ENCODE assay signal across 8 cellular contexts in genomic region chr10:21173433-21173963, GRCh38.
A peak's percentile ranks its signal among the peaks of the same experiment; 100 is the strongest.
DNase-seq lines count a peak whose midpoint lies in the region; ATAC-seq and TF ChIP-seq lines count a peak whose summit lies in the region.

No MANE protein-coding gene starts in this region.

- peaks cover 9% of the 10 kb centered on the region for H3K4me1 Mint-ChIP-seq in activated T-cell treated with anti-CD3 and anti-CD28 coated beads, Interleukin-2, amount 50 U/mL, for 24 hours (ENCODE audit: low read depth)
- H3K4me1 Mint-ChIP-seq in mesothelial cell of epicardium: peaks cover 20% of the 10 kb centered on the region

- peak overlapping the region; percentile 71 for H3K4me3 Mint-ChIP-seq in activated T-cell treated with anti-CD3 and anti-CD28 coated beads, Interleukin-2, amount 50 U/mL, for 24 hours
- peak overlapping the region; percentile 84 for H3K4me3 Mint-ChIP-seq in mesothelial cell of epicardium

- intact Hi-C loops in uterus (cut with DNase I; ENCODE audit: low total_unique reads): no loop called here

- no peaks in the 10 kb centered on the region for H3K9me3 ChIP-seq in uterus

- no peaks in the 10 kb centered on the region for H3K9me3 Mint-ChIP-seq in activated T-cell treated with anti-CD3 and anti-CD28 coated beads, Interleukin-2, amount 50 U/mL, for 24 hours
- H3K9me3 Mint-ChIP-seq in mesothelial cell of epicardium: no peaks in the 10 kb centered on the region

- no peak overlapping the region for H3K27ac Mint-ChIP-seq in activated T-cell treated with anti-CD3 and anti-CD28 coated beads, Interleukin-2, amount 50 U/mL, for 24 hours
- H3K27ac Mint-ChIP-seq in mesothelial cell of epicardium: peak overlapping the region; percentile 50

- H3K4me3 ChIP-seq in uterus: peak overlapping the region; percentile 20 to 36

- H3K27me3 ChIP-seq in uterus: no peaks in the 10 kb centered on the region

- H3K36me3 Mint-ChIP-seq in activated T-cell treated with anti-CD3 and anti-CD28 coated beads, Interleukin-2, amount 50 U/mL, for 24 hours (ENCODE audit: low read depth): no peaks in the 10 kb centered on the region
- H3K36me3 Mint-ChIP-seq in mesothelial cell of epicardium: no peaks in the 10 kb centered on the region

- no peak for TF ChIP-seq CTCF in mesothelial cell of epicardium (IDR thresholded peaks at IDR 0.05; ENCODE audit: unreplicated experiment)
- no peak for TF ChIP-seq CTCF in uterus (IDR thresholded peaks at IDR 0.05)

- no peaks in the 10 kb centered on the region for H3K4me1 ChIP-seq in uterus

- peaks cover 63% of the 10 kb centered on the region for H3K27me3 Mint-ChIP-seq in activated T-cell treated with anti-CD3 and anti-CD28 coated beads, Interleukin-2, amount 50 U/mL, for 24 hours
- H3K27me3 Mint-ChIP-seq in mesothelial cell of epicardium (ENCODE audit: low read depth): peaks cover 38% of the 10 kb centered on the region

- H3K27ac ChIP-seq in caudate nucleus (ENCODE audit: low read depth, low read length) (peak overlapping the region; percentile 88), uterus (no peak overlapping the region)

- ATAC-seq in HG03045 (IDR thresholded peaks at IDR 0.05; ENCODE audit: unreplicated experiment): no peak

- no peak for TF ChIP-seq POLR2A in uterus (IDR thresholded peaks at IDR 0.05)

- peak; percentile 30 for DNase-seq in activated T-cell treated with anti-CD3 and anti-CD28 coated beads, Interleukin-2, amount 50 U/mL, for 24 hours
- no peak for DNase-seq in activated T-cell treated with anti-CD3 and anti-CD28 coated beads, Interleukin-2, amount 50 U/mL, for 1 hour
- DNase-seq in caudate nucleus (lab: John Stamatoyannopoulos, UW) (peak in 36 of 61 donors; percentile 9 to 75 (median 52)), mesothelial cell of epicardium (ENCODE audit: low spot score in 2 of 2, unreplicated experiment in 2 of 2) (no peak), uterus (no peak), T-helper 1 cell (no peak), COR-L47 (lab: John Stamatoyannopoulos, UW) (no peak)

- no peaks in the 10 kb centered on the region for H3K36me3 ChIP-seq in uterus

Comparison
In these comparisons a context has a peak if more than half of its experiments do, and no peak if none do; other contexts are left out.
1. DNase-seq: peak in activated T-cell treated with anti-CD3 and anti-CD28 coated beads, Interleukin-2, amount 50 U/mL, for 24 hours (single experiment) and caudate nucleus (36 of 61); none in activated T-cell treated with anti-CD3 and anti-CD28 coated beads, Interleukin-2, amount 50 U/mL, for 1 hour (single experiment), mesothelial cell of epicardium (0 of 2), uterus (0 of 2), T-helper 1 cell (0 of 5) and COR-L47 (single experiment).